20 cellular contexts compared by ENCODE assay signal in genomic region chr5:180775624-180776023, GRCh38. TPM values are rescaled to one million over a fixed set of nuclear protein-coding genes. Genes with fewer than 3 reads are reported as not detected.
DNase-seq lines count a peak whose midpoint lies in the region; ATAC-seq and TF ChIP-seq lines count a peak whose summit lies in the region.
"Had no signal": no experiment of that assay in that cellular context is flagged by ENCODE, and none has a peak within 500 bp of the region (broad histone marks: within the 10 kb centered on the region; RNA-seq: fewer than 3 reads in every experiment).

No MANE protein-coding gene starts in this region.

- ATAC-seq in WTC11: no peak
- no peak for ATAC-seq in HG02852 (IDR thresholded peaks at IDR 0.05; ENCODE audit: unreplicated experiment)

- CTCF ChIA-PET in WTC11 (lab: Charles Lee): interaction anchor here (1.1 kb wide), 1 partner anchor 9 kb away, joined by 3 read pairs; no protein-coding TSS in a partner anchor

- no peak for TF ChIP-seq CTCF in WTC11 (IDR thresholded peaks at IDR 0.05)
- TF ChIP-seq CTCF in nephron progenitor cell (IDR thresholded peaks at IDR 0.05): no peak

- no peaks in the 10 kb centered on the region for H3K9me3 Mint-ChIP-seq in activated CD4-positive, alpha-beta T cell treated with anti-CD3 and anti-CD28 coated beads, Interleukin-2, amount 10 ng/mL, durations not matched to agents 24 days and 14 days
- H3K9me3 Mint-ChIP-seq in WTC11 (peaks cover 44% of the 10 kb centered on the region), nephron progenitor cell (peaks cover 28% of the 10 kb centered on the region)

- no peak overlapping the region for H3K27ac Mint-ChIP-seq in activated CD4-positive, alpha-beta T cell treated with anti-CD3 and anti-CD28 coated beads, Interleukin-2, amount 10 ng/mL, durations not matched to agents 24 days and 14 days
- no peak overlapping the region for H3K27ac Mint-ChIP-seq in WTC11
- no peak overlapping the region for H3K27ac Mint-ChIP-seq in nephron progenitor cell
- H3K27ac Mint-ChIP-seq: CD14-positive monocyte; CD4-positive, alpha-beta memory T cell; CD4-positive, CD25-positive, alpha-beta regulatory T cell; CD8-positive, alpha-beta memory T cell had no signal

- H3K27me3 Mint-ChIP-seq in activated CD4-positive, alpha-beta T cell treated with anti-CD3 and anti-CD28 coated beads, Interleukin-2, amount 10 ng/mL, durations not matched to agents 24 days and 14 days: peaks cover 12% of the 10 kb centered on the region
- H3K27me3 Mint-ChIP-seq in WTC11 (ENCODE audit: low read depth): peaks cover 4% of the 10 kb centered on the region; the same call in 1 of the 2 replicates
- H3K27me3 Mint-ChIP-seq in nephron progenitor cell (ENCODE audit: low read depth, poor library complexity): peaks cover 8% of the 10 kb centered on the region

- H3K4me1 Mint-ChIP-seq in activated CD4-positive, alpha-beta T cell treated with anti-CD3 and anti-CD28 coated beads, Interleukin-2, amount 10 ng/mL, durations not matched to agents 24 days and 14 days: no peaks in the 10 kb centered on the region
- H3K4me1 Mint-ChIP-seq in WTC11 (no peaks in the 10 kb centered on the region), nephron progenitor cell (no peaks in the 10 kb centered on the region)
- H3K4me1 Mint-ChIP-seq: CD14-positive monocyte; CD4-positive, alpha-beta memory T cell; CD4-positive, CD25-positive, alpha-beta regulatory T cell; CD8-positive, alpha-beta memory T cell had no signal

- POLR2A ChIA-PET in WTC11 (lab: Charles Lee): no interaction called here

- DNase-seq in activated CD4-positive, alpha-beta T cell treated with anti-CD3 and anti-CD28 coated beads, Interleukin-2, amount 10 ng/mL, durations not matched to agents 24 days and 14 days: peak; percentile 51
- DNase-seq in activated CD4-positive, alpha-beta T cell treated with anti-CD3 and anti-CD28 coated beads for 48 hours: no peak
- DNase-seq in WTC11 (ENCODE audit: low spot score) (no peak), mesenteric fat pad (ENCODE audit: low spot score) (peak; percentile 71), nephron progenitor cell (no peak), DMS153 (lab: John Stamatoyannopoulos, UW) (no peak)
- DNase-seq: 8988T; ACHN; BE2C; C1 segment of cervical spinal cord; CD4-positive, alpha-beta memory T cell; CD4-positive, CD25-positive, alpha-beta regulatory T cell; CD8-positive, alpha-beta memory T cell; COR-L47; DMS 273 treated with DMSO at 0.1 percent for 48 hours; DMS79 treated with DMSO at 0.1 percent for 48 hours; GF-D8 had no signal

- intact Hi-C loops in activated CD4-positive, alpha-beta T cell treated with anti-CD3 and anti-CD28 coated beads, Interleukin-2, amount 10 ng/mL, durations not matched to agents 24 days and 14 days (cut with micrococcal nuclease): no loop called here

- no peaks in the 10 kb centered on the region for H3K36me3 Mint-ChIP-seq in activated CD4-positive, alpha-beta T cell treated with anti-CD3 and anti-CD28 coated beads, Interleukin-2, amount 10 ng/mL, durations not matched to agents 24 days and 14 days (ENCODE audit: low read depth)
- H3K36me3 Mint-ChIP-seq in WTC11 (peaks cover 20% of the 10 kb centered on the region), nephron progenitor cell (ENCODE audit: low read depth) (peaks cover 17% of the 10 kb centered on the region)
- H3K36me3 Mint-ChIP-seq: CD4-positive, CD25-positive, alpha-beta regulatory T cell had no signal

- no peak overlapping the region for H3K4me3 Mint-ChIP-seq in activated CD4-positive, alpha-beta T cell treated with anti-CD3 and anti-CD28 coated beads, Interleukin-2, amount 10 ng/mL, durations not matched to agents 24 days and 14 days
- no peak overlapping the region for H3K4me3 Mint-ChIP-seq in WTC11
- no peak overlapping the region for H3K4me3 Mint-ChIP-seq in nephron progenitor cell
- H3K4me3 Mint-ChIP-seq: CD14-positive monocyte; CD4-positive, alpha-beta memory T cell; CD4-positive, CD25-positive, alpha-beta regulatory T cell; CD8-positive, alpha-beta memory T cell had no signal

TF ChIP-seq in WTC11, 78 proteins besides CTCF, POLR2A, EP300 and RAD21:
- TF ChIP-seq ZNF423 (CRISPR knock-in tag; IDR thresholded peaks at IDR 0.05): peak; percentile 63
- no peak for TF ChIP-seq ZNF512 (CRISPR knock-in tag; IDR thresholded peaks at IDR 0.05; ENCODE audit: borderline replicate concordance)

RNA-seq across cellular contexts. Expression of gene MGAT1, which starts 27.0 kb away (rescaled TPM):
- 119 and 122 TPM in 2 replicates for total RNA-seq in activated CD4-positive, alpha-beta T cell treated with anti-CD3 and anti-CD28 coated beads, Interleukin-2, amount 10 ng/mL, durations not matched to agents 24 days and 14 days
- 78.4 to 93.6 TPM (median 86.3 TPM) in 3 replicates for total RNA-seq in WTC11 (2021)
- 380 TPM for total RNA-seq in mesenteric fat pad

RNA-seq across cellular contexts. Expression of gene OR2Y1, which starts 35.8 kb away (rescaled TPM):
- total RNA-seq in activated CD4-positive, alpha-beta T cell treated with anti-CD3 and anti-CD28 coated beads, Interleukin-2, amount 10 ng/mL, durations not matched to agents 24 days and 14 days: not detected in 2 replicates
- total RNA-seq in WTC11 (2021): not detected in 3 replicates
- not detected for total RNA-seq in mesenteric fat pad
- total RNA-seq: A673; CD4-positive, alpha-beta memory T cell; CD4-positive, CD25-positive, alpha-beta regulatory T cell; CD8-positive, alpha-beta memory T cell had no signal

Comparison
In these comparisons a context has a peak if more than half of its experiments do, and no peak if none do; other contexts are left out.
1. DNase-seq: peak in activated CD4-positive, alpha-beta T cell treated with anti-CD3 and anti-CD28 coated beads, Interleukin-2, amount 10 ng/mL, durations not matched to agents 24 days and 14 days (single experiment) and mesenteric fat pad (single experiment); none in activated CD4-positive, alpha-beta T cell treated with anti-CD3 and anti-CD28 coated beads for 48 hours (single experiment), WTC11 (single experiment), nephron progenitor cell (single experiment) and DMS153 (single experiment).